In the genomic region with DNA sequence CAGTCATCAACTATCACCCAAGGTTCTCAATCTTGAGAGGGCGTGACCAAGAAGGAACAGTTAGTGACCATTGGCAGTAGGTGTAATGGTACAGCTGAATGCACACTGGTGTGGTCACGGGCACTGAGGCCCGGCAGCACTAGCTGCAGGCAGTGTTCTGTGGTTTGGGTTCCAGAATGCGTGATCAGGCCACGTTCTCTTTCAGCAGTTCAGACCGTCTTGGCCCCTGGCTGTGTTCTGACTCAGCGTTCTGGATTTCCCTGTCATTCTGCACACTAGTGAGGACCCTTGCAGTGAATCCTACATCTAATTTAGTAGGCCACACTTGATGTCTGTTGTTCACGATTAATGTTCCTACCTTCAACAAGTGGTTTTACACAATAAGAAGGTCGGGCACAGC, we compare ENCODE assay signal across 27 cellular contexts.
"Had no signal": no experiment of that assay in that cellular context is flagged by ENCODE, and none has a peak within 500 bp of the region (broad histone marks: within the 10 kb centered on the region; RNA-seq: fewer than 3 reads in every experiment).

No MANE protein-coding gene starts in this region.

- H3K4me3 ChIP-seq: adrenal gland, body of pancreas had no signal

- H3K27ac ChIP-seq: adrenal gland, body of pancreas, WERI-Rb-1 had no signal

- DNase-seq: activated B cell treated with CpG ODN at 0.5 μM for 24 hours; activated CD4-positive, alpha-beta T cell treated with anti-CD3 and anti-CD28 coated beads for 48 hours; activated CD4-positive, alpha-beta T cell treated with anti-CD3 and anti-CD28 coated beads, Interleukin-2, amount 50 U/mL, for 1 hour; activated CD4-positive, alpha-beta T cell treated with anti-CD3 and anti-CD28 coated beads, Interleukin-2, amount 50 U/mL, for 48 hours; activated CD8-positive, alpha-beta memory T cell treated with anti-CD3 and anti-CD28 coated beads, Interleukin-2, amount 10 ng/mL, durations not matched to agents 7 days and 5 days; activated CD8-positive, alpha-beta memory T cell treated with anti-CD3 and anti-CD28 coated beads, Interleukin-2, amount 50 U/mL, for 4 hours; activated CD8-positive, alpha-beta T cell treated with anti-CD3 and anti-CD28 coated beads for 36 hours; activated effector memory CD4-positive, alpha-beta T cell treated with anti-CD3 and anti-CD28 coated beads, Interleukin-2, amount 50 U/mL, for 16 hours; activated naive CD4-positive, alpha-beta T cell treated with anti-CD3 and anti-CD28 coated beads for 36 hours; activated naive CD8-positive, alpha-beta T cell treated with anti-CD3 and anti-CD28 coated beads for 36 hours; activated naive CD8-positive, alpha-beta T cell treated with anti-CD3 and anti-CD28 coated beads, Interleukin-2, amount 50 U/mL, for 24 hours; activated T-cell treated with anti-CD3 and anti-CD28 coated beads, Interleukin-2, amount 50 U/mL, for 1 hour; activated T-cell treated with anti-CD3 and anti-CD28 coated beads, Interleukin-2, amount 50 U/mL, for 48 hours; adrenal gland; amygdala; aorta; body of pancreas; caudate nucleus; cortex of kidney; dermis blood vessel endothelial cell; effector CD4-positive, alpha-beta T cell; effector memory CD8-positive, alpha-beta T cell; foreskin fibroblast; head of caudate nucleus; T-helper 9 cell; WERI-Rb-1 had no signal

- H3K9me3 ChIP-seq: adrenal gland, body of pancreas had no signal

- ATAC-seq: activated CD4-positive, CD25-positive, alpha-beta regulatory T cell treated with anti-CD3 and anti-CD28 coated beads, Interleukin-2, amount 50 U/mL, for 24 hours; activated CD8-positive, alpha-beta memory T cell treated with anti-CD3 and anti-CD28 coated beads, Interleukin-2, amount 10 ng/mL, durations not matched to agents 7 days and 5 days; activated CD8-positive, alpha-beta T cell treated with anti-CD3 and anti-CD28 coated beads for 36 hours; activated naive CD8-positive, alpha-beta T cell treated with anti-CD3 and anti-CD28 coated beads, Interleukin-2, amount 50 U/mL, for 24 hours; body of pancreas; effector memory CD8-positive, alpha-beta T cell had no signal

- H3K27me3 ChIP-seq: adrenal gland, body of pancreas had no signal

- H3K36me3 ChIP-seq: adrenal gland, WERI-Rb-1 had no signal
